In the genomic region with DNA sequence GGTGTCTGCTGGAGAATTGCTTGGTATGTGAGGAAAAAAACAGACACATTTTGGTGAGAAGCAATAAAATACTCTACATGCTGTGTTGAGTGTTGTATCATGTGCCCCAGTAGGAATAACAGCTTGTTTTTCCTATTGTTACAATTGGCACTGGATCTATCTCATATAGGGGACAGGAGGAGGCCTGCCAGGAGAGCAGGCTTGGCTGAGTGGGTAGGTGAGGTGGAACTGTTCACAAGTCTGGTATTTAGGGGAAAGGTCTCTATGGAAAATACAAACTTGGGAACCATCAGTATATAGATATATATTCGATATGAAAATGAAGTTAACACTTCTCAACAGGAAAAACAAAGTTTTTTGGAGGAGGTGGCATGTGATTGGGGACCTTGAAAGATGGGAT, we compare ENCODE assay signal across 25 cellular contexts. TPM values are rescaled to one million over a fixed set of nuclear protein-coding genes. Genes with fewer than 3 reads are reported as not detected.
"Had no signal": no experiment of that assay in that cellular context is flagged by ENCODE, and none has a peak within 500 bp of the region (broad histone marks: within the 10 kb centered on the region; RNA-seq: fewer than 3 reads in every experiment).

No MANE protein-coding gene starts in this region.

- H3K9me3 ChIP-seq: pancreas, right lobe of liver, suprapubic skin, uterus had no signal

- H3K4me1 Mint-ChIP-seq: activated B cell treated with CpG ODN at 0.5 μM for 24 hours; activated CD4-positive, alpha-beta T cell treated with anti-CD3 and anti-CD28 coated beads for 36 hours; activated naive CD8-positive, alpha-beta T cell treated with anti-CD3 and anti-CD28 coated beads for 36 hours; activated T-helper 17 cell treated with anti-CD3 and anti-CD28 coated beads, Interleukin-2, amount 50 U/mL, for 72 hours; memory B cell; nephron; stimulated activated memory B cell treated with anti-CD40 and anti-IgM and Interleukin-4, amounts not matched to agents 10 μg/mL and 1 μg/mL and 100 μg/mL, for 72 hours had no signal

- H3K4me3 ChIP-seq: pancreas, right lobe of liver, skin epidermis, stomach, suprapubic skin, tibial nerve, uterus had no signal

- H3K36me3 ChIP-seq: pancreas, right lobe of liver, stomach, suprapubic skin, tibial nerve, uterus had no signal

- H3K4me3 Mint-ChIP-seq: activated B cell treated with CpG ODN at 0.5 μM for 24 hours; activated CD4-positive, alpha-beta T cell treated with anti-CD3 and anti-CD28 coated beads for 36 hours; activated naive CD8-positive, alpha-beta T cell treated with anti-CD3 and anti-CD28 coated beads for 36 hours; activated T-cell treated with anti-CD3 and anti-CD28 coated beads, Interleukin-2, amount 50 U/mL, for 24 hours; activated T-helper 17 cell treated with anti-CD3 and anti-CD28 coated beads, Interleukin-2, amount 50 U/mL, for 72 hours; memory B cell; nephron; stimulated activated memory B cell treated with anti-CD40 and anti-IgM and Interleukin-4, amounts not matched to agents 10 μg/mL and 1 μg/mL and 100 μg/mL, for 72 hours had no signal

- ATAC-seq: activated CD4-positive, alpha-beta T cell treated with anti-CD3 and anti-CD28 coated beads for 36 hours; activated T-helper 17 cell treated with anti-CD3 and anti-CD28 coated beads, Interleukin-2, amount 50 U/mL, for 72 hours; pancreas; stimulated activated memory B cell treated with anti-CD40 and anti-IgM and Interleukin-4, amounts not matched to agents 10 μg/mL and 1 μg/mL and 100 μg/mL, for 72 hours had no signal

- DNase-seq: activated B cell treated with CpG ODN at 0.5 μM for 24 hours; activated CD4-positive, alpha-beta T cell treated with anti-CD3 and anti-CD28 coated beads for 36 hours; activated CD4-positive, alpha-beta T cell treated with anti-CD3 and anti-CD28 coated beads, Interleukin-2, amount 50 U/mL, for 4 hours; activated CD8-positive, alpha-beta memory T cell treated with anti-CD3 and anti-CD28 coated beads for 24 hours; activated CD8-positive, alpha-beta memory T cell treated with anti-CD3 and anti-CD28 coated beads, Interleukin-2, amount 50 U/mL, for 4 hours; activated naive CD4-positive, alpha-beta T cell; activated naive CD8-positive, alpha-beta T cell treated with anti-CD3 and anti-CD28 coated beads for 36 hours; activated T-cell treated with anti-CD3 and anti-CD28 coated beads, Interleukin-2, amount 50 U/mL, for 24 hours; amniotic stem cell; effector CD8-positive, alpha-beta T cell; foreskin melanocyte; pancreas; right lobe of liver; stimulated activated CD4-positive, alpha-beta T cell treated with anti-CD3 and anti-CD28 coated beads, Interleukin-1b, Interleukin-23, amount 100 ng/mL, for 48 hours; stomach; T1000; uterus had no signal

- H3K27me3 ChIP-seq: pancreas, right lobe of liver, stomach, suprapubic skin, tibial nerve, uterus had no signal

- H3K27ac ChIP-seq: right lobe of liver, stomach, uterus had no signal

- H3K4me1 ChIP-seq: pancreas, right lobe of liver, stomach, uterus had no signal

- H3K27ac Mint-ChIP-seq: activated B cell treated with CpG ODN at 0.5 μM for 24 hours; activated CD4-positive, alpha-beta T cell treated with anti-CD3 and anti-CD28 coated beads for 36 hours; activated naive CD8-positive, alpha-beta T cell treated with anti-CD3 and anti-CD28 coated beads for 36 hours; activated T-cell treated with anti-CD3 and anti-CD28 coated beads, Interleukin-2, amount 50 U/mL, for 24 hours; activated T-helper 17 cell treated with anti-CD3 and anti-CD28 coated beads, Interleukin-2, amount 50 U/mL, for 72 hours; memory B cell; nephron; stimulated activated memory B cell treated with anti-CD40 and anti-IgM and Interleukin-4, amounts not matched to agents 10 μg/mL and 1 μg/mL and 100 μg/mL, for 72 hours had no signal

- H3K36me3 Mint-ChIP-seq: activated naive CD8-positive, alpha-beta T cell treated with anti-CD3 and anti-CD28 coated beads for 36 hours; stimulated activated memory B cell treated with anti-CD40 and anti-IgM and Interleukin-4, amounts not matched to agents 10 μg/mL and 1 μg/mL and 100 μg/mL, for 72 hours had no signal

RNA-seq across cellular contexts. Expression of gene SH3TC2, which starts 9.5 kb away (rescaled TPM):
- total RNA-seq: activated B cell treated with CpG ODN at 0.5 μM for 24 hours; activated CD4-positive, alpha-beta T cell treated with anti-CD3 and anti-CD28 coated beads for 36 hours; activated naive CD8-positive, alpha-beta T cell treated with anti-CD3 and anti-CD28 coated beads for 36 hours; activated T-helper 17 cell treated with anti-CD3 and anti-CD28 coated beads, Interleukin-2, amount 50 U/mL, for 72 hours; T-helper 1 cell treated with Interleukin-12 subunit alpha and Interleukin-12 subunit beta and Interleukin-4 antibody, amounts not matched to agents 30 ng/mL and 1 ng/mL, for 36 hours had no signal
